21 cellular contexts compared by ENCODE assay signal in the genomic region with DNA sequence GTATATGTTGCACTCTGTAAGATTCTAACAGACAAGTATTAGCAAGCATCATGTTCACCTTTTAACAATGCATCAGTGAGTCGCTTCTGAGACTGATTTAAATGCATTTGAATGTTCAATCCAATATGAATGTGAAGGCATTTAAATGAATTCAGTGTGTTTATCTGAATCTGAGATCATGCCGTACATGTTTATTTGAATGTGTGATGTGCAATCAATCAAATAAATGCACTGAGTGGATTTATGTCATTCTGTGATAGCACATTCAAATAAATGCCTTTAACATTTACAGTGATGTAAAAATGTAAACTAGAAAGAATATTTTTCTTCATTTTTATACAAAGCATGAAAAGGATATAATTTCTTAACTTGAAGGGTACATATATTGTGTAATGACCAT.
"Had no signal": no experiment of that assay in that cellular context is flagged by ENCODE, and none has a peak within 500 bp of the region (broad histone marks: within the 10 kb centered on the region; RNA-seq: fewer than 3 reads in every experiment).

No MANE protein-coding gene starts in this region.

- H3K27ac ChIP-seq: coronary artery, dorsolateral prefrontal cortex, esophagus muscularis mucosa, foreskin keratinocyte, gastroesophageal sphincter, heart left ventricle, left lung, lower lobe of right lung had no signal

- H3K9me3 ChIP-seq: lower lobe of right lung, mucosa of descending colon had no signal

- ATAC-seq: foreskin keratinocyte, gastroesophageal sphincter, heart left ventricle, left cardiac atrium, left lung, left ventricle myocardium superior, lower lobe of right lung, mucosa of descending colon had no signal

- FAIRE-seq: colon, endothelial cell of umbilical vein, frontal cortex, islet of Langerhans, keratinocyte had no signal

- DNase-seq: dermis blood vessel endothelial cell; dorsolateral prefrontal cortex; effector CD4-positive, alpha-beta T cell; effector memory CD4-positive, alpha-beta T cell; foreskin keratinocyte; heart left ventricle; hippocampal formation; left cardiac atrium; left lung; left ventricle myocardium superior; lower lobe of right lung; mesenchymal stem cell; mucosa of descending colon had no signal

- H3K4me3 ChIP-seq: coronary artery, dorsolateral prefrontal cortex, esophagus muscularis mucosa, gastroesophageal sphincter, heart left ventricle, left lung, lower lobe of right lung, mucosa of descending colon had no signal

- H3K4me1 ChIP-seq: esophagus muscularis mucosa, foreskin keratinocyte, gastroesophageal sphincter, heart left ventricle, left lung, lower lobe of right lung had no signal
